12 cellular contexts compared by ENCODE assay signal in the genomic region with DNA sequence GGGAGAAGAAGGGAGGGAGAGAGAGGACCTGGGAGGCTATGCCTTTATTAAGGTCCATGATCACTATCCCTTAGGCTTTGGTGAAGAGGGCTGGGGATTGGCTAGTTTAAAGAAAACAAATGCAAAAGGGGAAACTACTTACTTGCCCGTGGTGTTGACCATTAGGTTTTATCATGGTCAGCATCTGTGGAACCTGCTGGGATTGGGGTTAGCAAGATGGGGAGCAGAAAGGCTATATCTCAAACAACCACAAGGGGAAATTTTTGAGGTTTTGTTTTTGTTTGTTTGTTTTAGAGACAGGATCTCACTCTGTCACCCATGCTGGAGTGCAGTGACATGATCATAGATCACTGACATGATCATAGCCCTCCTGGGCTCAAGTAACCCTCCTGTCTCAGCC. TPM values are rescaled to one million over a fixed set of nuclear protein-coding genes. Genes with fewer than 3 reads are reported as not detected.
DNase-seq lines count a peak whose midpoint lies in the region; ATAC-seq and TF ChIP-seq lines count a peak whose summit lies in the region.
"Had no signal": no experiment of that assay in that cellular context is flagged by ENCODE, and none has a peak within 500 bp of the region (broad histone marks: within the 10 kb centered on the region; RNA-seq: fewer than 3 reads in every experiment).

No MANE protein-coding gene starts in this region.

- peak; percentile 84 for ATAC-seq in GM18873 (IDR thresholded peaks at IDR 0.05; ENCODE audit: low FRiP score, unreplicated experiment)
- ATAC-seq in HG02840 (IDR thresholded peaks at IDR 0.05; ENCODE audit: low FRiP score, unreplicated experiment): peak; percentile 76
- ATAC-seq in sciatic nerve: no peak
- ATAC-seq: activated T-cell treated with anti-CD3 and anti-CD28 coated beads, Interleukin-2, amount 50 U/mL, for 72 hours had no signal

- TF ChIP-seq EP300 in stomach (IDR thresholded peaks at IDR 0.05): no peak

- H3K27ac ChIP-seq in WERI-Rb-1: no peak overlapping the region
- no peak overlapping the region for H3K27ac ChIP-seq in stomach

- H3K4me3 ChIP-seq in WERI-Rb-1 (ENCODE audit: low read depth, low read length): no peak overlapping the region
- H3K4me3 ChIP-seq in stomach: no peak overlapping the region
- H3K4me3 ChIP-seq: sigmoid colon had no signal

- peak overlapping the region; percentile 91 for H3K27ac Mint-ChIP-seq in osteocyte (ENCODE audit: unreplicated experiment)
- H3K27ac Mint-ChIP-seq: activated T-cell treated with anti-CD3 and anti-CD28 coated beads, Interleukin-2, amount 50 U/mL, for 72 hours had no signal

- H3K9me3 ChIP-seq in WERI-Rb-1 (ENCODE audit: severe bottlenecking): peaks cover 2% of the 10 kb centered on the region
- no peaks in the 10 kb centered on the region for H3K9me3 ChIP-seq in stomach
- H3K9me3 ChIP-seq: sigmoid colon had no signal

- H3K36me3 ChIP-seq in WERI-Rb-1: no peaks in the 10 kb centered on the region
- H3K36me3 ChIP-seq in stomach: no peaks in the 10 kb centered on the region
- H3K36me3 ChIP-seq: sigmoid colon had no signal

- H3K27me3 ChIP-seq in WERI-Rb-1 (ENCODE audit: insufficient read depth, low read depth, severe bottlenecking) (no peaks in the 10 kb centered on the region), stomach (no peaks in the 10 kb centered on the region)
- H3K27me3 ChIP-seq: sigmoid colon had no signal

- no peaks in the 10 kb centered on the region for H3K9me3 Mint-ChIP-seq in osteocyte (ENCODE audit: unreplicated experiment)
- H3K9me3 Mint-ChIP-seq: activated T-cell treated with anti-CD3 and anti-CD28 coated beads, Interleukin-2, amount 50 U/mL, for 72 hours had no signal

- peaks cover 0 to 11% (median 0%) of the 10 kb centered on the region in 4 donors for H3K4me1 ChIP-seq in stomach

- intact Hi-C loops in sciatic nerve (cut with DNase I): no loop called here
- intact Hi-C loops in stomach (cut with DNase I; ENCODE audit: low total_unique reads): no loop called here

- no peak overlapping the region for H3K4me3 Mint-ChIP-seq in osteocyte (ENCODE audit: unreplicated experiment)
- H3K4me3 Mint-ChIP-seq: activated T-cell treated with anti-CD3 and anti-CD28 coated beads, Interleukin-2, amount 50 U/mL, for 72 hours had no signal

- no peaks in the 10 kb centered on the region for H3K27me3 Mint-ChIP-seq in osteocyte (ENCODE audit: unreplicated experiment)

- TF ChIP-seq CTCF in WERI-Rb-1 (IDR thresholded peaks at IDR 0.05; ENCODE audit: low read depth, low read length) (0 out of 2 replicates have a peak, but pooled peaks have one; percentile 10), osteocyte (IDR thresholded peaks at IDR 0.05) (no peak), stomach (IDR thresholded peaks at IDR 0.05) (no peak)

- DNase-seq in WERI-Rb-1: no peak
- DNase-seq in osteocyte (ENCODE audit: extremely low spot score, unreplicated experiment): no peak
- no peak for DNase-seq in sciatic nerve (ENCODE audit: low spot score)
- DNase-seq in occipital lobe (lab: John Stamatoyannopoulos, UW): no peak
- no peak for DNase-seq in stomach
- DNase-seq in germinal center (ENCODE audit: low spot score): no peak
- DNase-seq: activated T-cell treated with anti-CD3 and anti-CD28 coated beads, Interleukin-2, amount 50 U/mL, for 72 hours; kidney; NCI-H146; sigmoid colon had no signal

- 26 to 52% (median 37%) methylated on average over 1 of the region's 1 CpG for WGBS in stomach, 5 donors

- H3K36me3 Mint-ChIP-seq in osteocyte (ENCODE audit: unreplicated experiment): no peaks in the 10 kb centered on the region

- H3K4me1 Mint-ChIP-seq in osteocyte (ENCODE audit: unreplicated experiment): peaks cover 54% of the 10 kb centered on the region

- TF ChIP-seq POLR2A in stomach (IDR thresholded peaks at IDR 0.05): no peak

RNA-seq across cellular contexts. Expression of a gene that starts 9.0 kb away (rescaled TPM):
- 125 and 126 TPM in 2 replicates for total RNA-seq in osteocyte
- total RNA-seq in sciatic nerve: 83.4 TPM
- total RNA-seq in occipital lobe: 102 TPM
- total RNA-seq in stomach: 10 to 100 TPM; 19.3 to 86.8 (median 61.4) TPM
- polyA plus RNA-seq in stomach: 10 to 100 TPM; 35.1 to 50.7 (median 39.7) TPM
